In genomic region chr6:31122803-31123706, GRCh38 we compare ENCODE assay signal across 9 cellular contexts. TPM values are rescaled to one million over a fixed set of nuclear protein-coding genes. Genes with fewer than 3 reads are reported as not detected.
A peak's percentile ranks its signal among the peaks of the same experiment; 100 is the strongest.
DNase-seq lines count a peak whose midpoint lies in the region; ATAC-seq and TF ChIP-seq lines count a peak whose summit lies in the region.
"Had no signal": no experiment of that assay in that cellular context is flagged by ENCODE, and none has a peak within 500 bp of the region (broad histone marks: within the 10 kb centered on the region; RNA-seq: fewer than 3 reads in every experiment).

No MANE protein-coding gene starts in this region.

- H3K4me1 Mint-ChIP-seq in activated CD8-positive, alpha-beta memory T cell treated with anti-CD3 and anti-CD28 coated beads, Interleukin-2, amount 10 ng/mL, durations not matched to agents 7 days and 5 days, result no peaks in the 10 kb centered on the region

- no peaks in the 10 kb centered on the region for H3K36me3 ChIP-seq in BLaER1 treated with 17β-estradiol and CSF1 and Interleukin-3, amounts not matched to agents 10 nM and 100 nM
- H3K36me3 ChIP-seq in SJSA1 (no peaks in the 10 kb centered on the region), osteoblast (ENCODE audit: insufficient read depth, low read length) (no peaks in the 10 kb centered on the region), Karpas-422 (ENCODE audit: insufficient read depth, low read length) (no peaks in the 10 kb centered on the region)

- no peaks in the 10 kb centered on the region for H3K9me3 ChIP-seq in BLaER1 treated with 17β-estradiol and CSF1 and Interleukin-3, amounts not matched to agents 10 nM and 100 nM (replicated peaks in 1 of 11)
- H3K9me3 ChIP-seq in SJSA1 (replicated peaks) (no peaks in the 10 kb centered on the region), osteoblast (ENCODE audit: low read depth, low read length) (no peaks in the 10 kb centered on the region), Karpas-422 (ENCODE audit: low read length) (no peaks in the 10 kb centered on the region)

- H3K27me3 Mint-ChIP-seq in activated CD8-positive, alpha-beta memory T cell treated with anti-CD3 and anti-CD28 coated beads, Interleukin-2, amount 10 ng/mL, durations not matched to agents 7 days and 5 days, result peaks cover 14% of the 10 kb centered on the region

- H3K4me1 ChIP-seq in BLaER1 treated with 17β-estradiol and CSF1 and Interleukin-3, amounts not matched to agents 10 nM and 100 nM, result peaks cover 24 to 33% (median 27%) of the 10 kb centered on the region in 10 experiments; a peak in 19 of 20 replicates
- peaks cover 41% of the 10 kb centered on the region for H3K4me1 ChIP-seq in SJSA1 (replicated peaks)
- peaks cover 32% of the 10 kb centered on the region for H3K4me1 ChIP-seq in osteoblast (ENCODE audit: insufficient read depth, low read length)
- H3K4me1 ChIP-seq in Karpas-422 (ENCODE audit: low read length), result no peaks in the 10 kb centered on the region

- H3K4me3 Mint-ChIP-seq in activated CD8-positive, alpha-beta memory T cell treated with anti-CD3 and anti-CD28 coated beads, Interleukin-2, amount 10 ng/mL, durations not matched to agents 7 days and 5 days, result no peak overlapping the region

- no peak overlapping the region for H3K9ac ChIP-seq in BLaER1 treated with 17β-estradiol and CSF1 and Interleukin-3, amounts not matched to agents 10 nM and 100 nM
- H3K9ac ChIP-seq in Karpas-422 (ENCODE audit: low read length), result no peak overlapping the region

- no peaks in the 10 kb centered on the region for H4K20me1 ChIP-seq in BLaER1 treated with 17β-estradiol and CSF1 and Interleukin-3, amounts not matched to agents 10 nM and 100 nM
- peaks cover 2% of the 10 kb centered on the region for H4K20me1 ChIP-seq in osteoblast (ENCODE audit: insufficient read depth, low read length)
- no peaks in the 10 kb centered on the region for H4K20me1 ChIP-seq in Karpas-422 (ENCODE audit: insufficient read depth, low read depth, low read length)

- H3K27ac Mint-ChIP-seq in activated CD8-positive, alpha-beta memory T cell treated with anti-CD3 and anti-CD28 coated beads, Interleukin-2, amount 10 ng/mL, durations not matched to agents 7 days and 5 days, result no peak overlapping the region

- H3K9me3 Mint-ChIP-seq in activated CD8-positive, alpha-beta memory T cell treated with anti-CD3 and anti-CD28 coated beads, Interleukin-2, amount 10 ng/mL, durations not matched to agents 7 days and 5 days (ENCODE audit: low read depth), result no peaks in the 10 kb centered on the region

- peak; percentile 82 to 88 for DNase-seq in SJSA1 (ENCODE audit: low read depth in 1 of 2, low spot score in 2 of 2)
- DNase-seq in fibroblast of the aortic adventitia (ENCODE audit: low read depth), result peak; percentile 88
- DNase-seq in osteoblast (ENCODE audit: insufficient read length, low spot score, missing footprints), result peak; percentile 98
- no peak for DNase-seq in activated CD8-positive, alpha-beta memory T cell treated with anti-CD3 and anti-CD28 coated beads, Interleukin-2, amount 10 ng/mL, durations not matched to agents 7 days and 5 days
- no peak for DNase-seq in Karpas-422
- DNase-seq in NK-92 treated with Interleukin-12 subunit alpha and Interleukin-12 subunit beta, amount 100 ng/mL, for 24 hours (lab: John Stamatoyannopoulos, UW), result no peak

- no peaks in the 10 kb centered on the region for H3K9me2 ChIP-seq in Karpas-422 (replicated peaks; ENCODE audit: insufficient read depth, low read length)

- H2AFZ ChIP-seq in osteoblast (ENCODE audit: low read length), result peak overlapping the region; percentile 76
- no peak overlapping the region for H2AFZ ChIP-seq in Karpas-422 (ENCODE audit: low read length)

- TF ChIP-seq CTCF in fibroblast of the aortic adventitia (IDR thresholded peaks at IDR 0.05; ENCODE audit: insufficient read depth, low read length), result no peak
- TF ChIP-seq CTCF in osteoblast (IDR thresholded peaks at IDR 0.05; ENCODE audit: extremely low read depth, low read depth, low read length), result no peak

- H3K4me3 ChIP-seq in BLaER1 treated with 17β-estradiol and CSF1 and Interleukin-3, amounts not matched to agents 10 nM and 100 nM, result no peak overlapping the region
- H3K4me3 ChIP-seq in SJSA1, result no peak overlapping the region
- no peak overlapping the region for H3K4me3 ChIP-seq in fibroblast of the aortic adventitia (ENCODE audit: low read depth, low read length)
- peak overlapping the region; percentile 43 for H3K4me3 ChIP-seq in osteoblast (ENCODE audit: insufficient read depth, low read length)
- H3K4me3 ChIP-seq in Karpas-422 (ENCODE audit: low read length), result no peak overlapping the region

- CTCF ChIA-PET in activated CD8-positive, alpha-beta memory T cell treated with anti-CD3 and anti-CD28 coated beads, Interleukin-2, amount 10 ng/mL, durations not matched to agents 7 days and 5 days (lab: Charles Lee), result interaction anchor here (0.8 to 1.6 kb wide), 2 partner anchors 24 to 43 kb away, joined by 3 to 4 read pairs; no protein-coding TSS in a partner anchor

- peak overlapping the region in 10 of 11 experiments; percentile 2 to 57 (median 44); a peak in 16 of 22 replicates for H3K4me2 ChIP-seq in BLaER1 treated with 17β-estradiol and CSF1 and Interleukin-3, amounts not matched to agents 10 nM and 100 nM
- peak overlapping the region; percentile 62 for H3K4me2 ChIP-seq in osteoblast (ENCODE audit: insufficient read depth, low read length)
- no peak overlapping the region for H3K4me2 ChIP-seq in Karpas-422 (ENCODE audit: low read depth, low read length, poor library complexity, severe bottlenecking)

- 0 out of 22 replicates have a peak overlapping the region, but pooled peaks of 1 of the 11 experiments have one; percentile 2 for H3K27ac ChIP-seq in BLaER1 treated with 17β-estradiol and CSF1 and Interleukin-3, amounts not matched to agents 10 nM and 100 nM
- H3K27ac ChIP-seq in SJSA1 (peak overlapping the region; percentile 46), osteoblast (ENCODE audit: low read depth, low read length) (peak overlapping the region; percentile 69), Karpas-422 (ENCODE audit: low read length) (no peak overlapping the region)

- ATAC-seq in activated CD8-positive, alpha-beta memory T cell treated with anti-CD3 and anti-CD28 coated beads, Interleukin-2, amount 10 ng/mL, durations not matched to agents 7 days and 5 days, result no peak
- no peak for ATAC-seq in HG02642 (IDR thresholded peaks at IDR 0.05; ENCODE audit: poor library complexity, unreplicated experiment)

- H3K36me3 Mint-ChIP-seq in activated CD8-positive, alpha-beta memory T cell treated with anti-CD3 and anti-CD28 coated beads, Interleukin-2, amount 10 ng/mL, durations not matched to agents 7 days and 5 days, result no peaks in the 10 kb centered on the region

- H3K27me3 ChIP-seq in BLaER1 treated with 17β-estradiol and CSF1 and Interleukin-3, amounts not matched to agents 10 nM and 100 nM, result no peaks in the 10 kb centered on the region
- H3K27me3 ChIP-seq in SJSA1 (replicated peaks), result no peaks in the 10 kb centered on the region
- peaks cover 8% of the 10 kb centered on the region for H3K27me3 ChIP-seq in osteoblast (ENCODE audit: insufficient read depth, low read length)
- H3K27me3 ChIP-seq in Karpas-422 (ENCODE audit: low read length), result no peaks in the 10 kb centered on the region

- no peaks in the 10 kb centered on the region for H3K79me2 ChIP-seq in osteoblast (ENCODE audit: insufficient read depth, low read length)
- H3K79me2 ChIP-seq in Karpas-422 (ENCODE audit: low read length), result no peaks in the 10 kb centered on the region

RNA-seq across cellular contexts. Expression of gene CDSN, which starts 2.8 kb away (rescaled TPM):
- total RNA-seq in SJSA1 (2014; rRNA removed; shearing (Covaris generic)), result not detected in 2 replicates
- total RNA-seq in fibroblast of the aortic adventitia (ENCODE audit: low replicate concordance) (not detected in 2 replicates), osteoblast (not detected in 2 replicates)
- not detected for total RNA-seq in activated CD8-positive, alpha-beta memory T cell treated with anti-CD3 and anti-CD28 coated beads, Interleukin-2, amount 10 ng/mL, durations not matched to agents 7 days and 5 days
- total RNA-seq in Karpas-422 (2014; rRNA removed; shearing (Covaris generic); ENCODE audit: low replicate concordance), result not detected in 2 replicates
- total RNA-seq: frontal cortex had no signal

RNA-seq across cellular contexts. Expression of gene PSORS1C1, which starts 8.5 kb away (rescaled TPM):
- total RNA-seq in SJSA1 (2014; rRNA removed; shearing (Covaris generic)), result 0.39 and 0.53 TPM in 2 replicates
- 1.2 and 7.0 TPM in 2 replicates for total RNA-seq in fibroblast of the aortic adventitia (ENCODE audit: low replicate concordance)
- total RNA-seq in osteoblast, result 1.2 and 2.2 TPM in 2 replicates
- under 1 TPM in 1 of 2 experiments, not detected in 1; 0.26 TPM for total RNA-seq in activated CD8-positive, alpha-beta memory T cell treated with anti-CD3 and anti-CD28 coated beads, Interleukin-2, amount 10 ng/mL, durations not matched to agents 7 days and 5 days
- not detected in 2 replicates for total RNA-seq in Karpas-422 (2014; rRNA removed; shearing (Covaris generic); ENCODE audit: low replicate concordance)
- total RNA-seq: frontal cortex had no signal

RNA-seq across cellular contexts. Expression of gene C6orf15, which starts 10.7 kb away (rescaled TPM):
- total RNA-seq in SJSA1 (2014; rRNA removed; shearing (Covaris generic)), result not detected in 2 replicates
- total RNA-seq in fibroblast of the aortic adventitia (ENCODE audit: low replicate concordance), result not detected in 2 replicates
- not detected in 2 replicates for total RNA-seq in osteoblast
- not detected for total RNA-seq in activated CD8-positive, alpha-beta memory T cell treated with anti-CD3 and anti-CD28 coated beads, Interleukin-2, amount 10 ng/mL, durations not matched to agents 7 days and 5 days
- total RNA-seq in Karpas-422 (2014; rRNA removed; shearing (Covaris generic); ENCODE audit: low replicate concordance), result not detected in 2 replicates
- total RNA-seq: frontal cortex had no signal

RNA-seq across cellular contexts. Expression of gene PSORS1C2, which starts 15.8 kb away (rescaled TPM):
- total RNA-seq in SJSA1 (2014; rRNA removed; shearing (Covaris generic)), result not detected in 2 replicates
- total RNA-seq in fibroblast of the aortic adventitia (ENCODE audit: low replicate concordance) (not detected in 2 replicates), osteoblast (not detected in 2 replicates)
- total RNA-seq in activated CD8-positive, alpha-beta memory T cell treated with anti-CD3 and anti-CD28 coated beads, Interleukin-2, amount 10 ng/mL, durations not matched to agents 7 days and 5 days, result not detected
- total RNA-seq in Karpas-422 (2014; rRNA removed; shearing (Covaris generic); ENCODE audit: low replicate concordance), result not detected in 2 replicates
- total RNA-seq: frontal cortex had no signal

RNA-seq across cellular contexts. Expression of gene CCHCR1, which starts 34.5 kb away (rescaled TPM):
- total RNA-seq in SJSA1 (2014; rRNA removed; shearing (Covaris generic)), result 35.1 and 39.2 TPM in 2 replicates
- total RNA-seq in fibroblast of the aortic adventitia (ENCODE audit: low replicate concordance), result 21.1 and 42.0 TPM in 2 replicates
- total RNA-seq in osteoblast, result 13.6 and 14.1 TPM in 2 replicates
- total RNA-seq in activated CD8-positive, alpha-beta memory T cell treated with anti-CD3 and anti-CD28 coated beads, Interleukin-2, amount 10 ng/mL, durations not matched to agents 7 days and 5 days, result 10 to 100 TPM; 48.3 to 57.9 TPM
- total RNA-seq in Karpas-422 (2014; rRNA removed; shearing (Covaris generic); ENCODE audit: low replicate concordance), result 21.3 and 23.1 TPM in 2 replicates

Comparison
In these comparisons a context has a peak if more than half of its experiments do, and no peak if none do; other contexts are left out.
1. DNase-seq: peak in SJSA1 (2 of 2), fibroblast of the aortic adventitia (single experiment) and osteoblast (single experiment); none in activated CD8-positive, alpha-beta memory T cell treated with anti-CD3 and anti-CD28 coated beads, Interleukin-2, amount 10 ng/mL, durations not matched to agents 7 days and 5 days (single experiment), Karpas-422 (single experiment) and NK-92 treated with Interleukin-12 subunit alpha and Interleukin-12 subunit beta, amount 100 ng/mL, for 24 hours (single experiment).